ENCODE assay signal across 11 cellular contexts in genomic region chr17:34163681-34164080, GRCh38.
DNase-seq lines count a peak whose midpoint lies in the region; ATAC-seq and TF ChIP-seq lines count a peak whose summit lies in the region.
"Had no signal": no experiment of that assay in that cellular context is flagged by ENCODE, and none has a peak within 500 bp of the region (broad histone marks: within the 10 kb centered on the region; RNA-seq: fewer than 3 reads in every experiment).

No MANE protein-coding gene starts in this region.

- DNase-seq in NCI-H82 (lab: John Stamatoyannopoulos, UW) (peak; percentile 72), NCI-H82 treated with DMSO at 0.1 percent for 48 hours (lab: John Stamatoyannopoulos, UW; ENCODE audit: unreplicated experiment) (no peak), Panc1 (ENCODE audit: low read depth, low spot score) (no peak), foreskin keratinocyte (no peak), thoracic aorta (ENCODE audit: low spot score) (no peak), GM10248 (ENCODE audit: extremely low spot score) (no peak), retina (no peak), thyroid gland (no peak)
- DNase-seq: CD8-positive, alpha-beta T cell; NK-92 treated with Interleukin-12 subunit alpha and Interleukin-12 subunit beta, amount 100 ng/mL, for 24 hours; stimulated activated CD4-positive, alpha-beta T cell treated with anti-CD3 and anti-CD28 coated beads, Interleukin-2, amount 100 ng/mL, for 48 hours had no signal

- H3K9me3 ChIP-seq in Panc1 (ENCODE audit: control insufficient read depth, insufficient read depth, low read depth, low read length): no peaks in the 10 kb centered on the region
- no peaks in the 10 kb centered on the region for H3K9me3 ChIP-seq in thoracic aorta
- no peaks in the 10 kb centered on the region for H3K9me3 ChIP-seq in thyroid gland

- ATAC-seq in Panc1 (peak; percentile 95), foreskin keratinocyte (no peak), thoracic aorta (ENCODE audit: insufficient number of reproducible peaks, low FRiP score, low read depth) (no peak)
- ATAC-seq: CD8-positive, alpha-beta T cell had no signal

- H3K4me3 ChIP-seq in Panc1 (ENCODE audit: low read depth in 2 of 2, low read length in 2 of 2): no peak overlapping the region
- H3K4me3 ChIP-seq in thoracic aorta: no peak overlapping the region
- H3K4me3 ChIP-seq in thyroid gland (replicated peaks in 1 of 3): no peak overlapping the region

- intact Hi-C loops in Panc1 (cut with micrococcal nuclease; ENCODE audit: unreplicated experiment): loop anchor here (5.0 kb wide), 1 partner anchor 386 kb away; no protein-coding TSS in a partner anchor
- intact Hi-C loops in thyroid gland (cut with DNase I): no loop called here

- CTCF ChIA-PET in Panc1 (lab: Charles Lee) (interaction anchor here (1.0 kb wide), 1 partner anchor 386 kb away, joined by 4 read pairs; no protein-coding TSS in a partner anchor), GM10248 (lab: Yijun Ruan, JAX) (interaction anchor here (0.7 kb wide), 1 partner anchor 198 kb away, joined by 3 read pairs; no protein-coding TSS in a partner anchor)

- H3K27me3 ChIP-seq in Panc1 (ENCODE audit: control insufficient read depth, insufficient read depth, low read length) (peaks cover 13% of the 10 kb centered on the region), foreskin keratinocyte (peaks cover 24% of the 10 kb centered on the region), thoracic aorta (replicated peaks; ENCODE audit: insufficient read depth) (no peaks in the 10 kb centered on the region), thyroid gland (no peaks in the 10 kb centered on the region)

- no TSS peak for BruUV-seq in Panc1 (replicated peaks; lab: Mats Ljungman, UMichigan)

- TF ChIP-seq POLR2A in thyroid gland (IDR thresholded peaks at IDR 0.05): no peak

- POLR2A ChIA-PET in Panc1 (lab: Charles Lee) (interaction anchor here (0.6 kb wide), 1 partner anchor 59 kb away, joined by 3 read pairs; no protein-coding TSS in a partner anchor), GM10248 (lab: Yijun Ruan, JAX) (no interaction called here)

- TF ChIP-seq CTCF in Panc1 (IDR thresholded peaks at IDR 0.05): peak; percentile 70
- TF ChIP-seq CTCF in foreskin keratinocyte (conservative IDR thresholded peaks at IDR 0.05): peak; percentile 29
- TF ChIP-seq CTCF in thoracic aorta (IDR thresholded peaks at IDR 0.05): peak; percentile 16
- TF ChIP-seq CTCF in GM10248 (IDR thresholded peaks at IDR 0.05; ENCODE audit: control extremely low read depth, extremely low read depth, low read depth, missing control alignments): no peak
- peak in 1 of 6 experiments; percentile 32 for TF ChIP-seq CTCF in thyroid gland (IDR thresholded peaks at IDR 0.05)

- WGBS in thyroid gland, 2 donors: 37 to 49% methylated on average over 8 of the region's 8 CpGs

- in situ Hi-C loops in Panc1 (cut with HindIII; ENCODE audit: low pct_unique_long_range_greater_than_20kb, low sequenced_read_pairs): no loop called here

- H3K36me3 ChIP-seq in Panc1 (ENCODE audit: control insufficient read depth, insufficient read depth, low read length): no peaks in the 10 kb centered on the region
- no peaks in the 10 kb centered on the region for H3K36me3 ChIP-seq in thoracic aorta
- no peaks in the 10 kb centered on the region for H3K36me3 ChIP-seq in thyroid gland

- H3K27ac ChIP-seq in Panc1 (ENCODE audit: low read length): no peak overlapping the region
- no peak overlapping the region for H3K27ac ChIP-seq in foreskin keratinocyte
- no peak overlapping the region for H3K27ac ChIP-seq in thoracic aorta
- H3K27ac ChIP-seq in thyroid gland: no peak overlapping the region

- no peaks in the 10 kb centered on the region for H3K4me1 ChIP-seq in Panc1 (ENCODE audit: control insufficient read depth, insufficient read depth, low read length)
- no peaks in the 10 kb centered on the region for H3K4me1 ChIP-seq in foreskin keratinocyte
- H3K4me1 ChIP-seq in thoracic aorta (ENCODE audit: control insufficient read depth in 1 of 2, low read depth in 2 of 2): peaks cover 7% of the 10 kb centered on the region in 2 donors
- H3K4me1 ChIP-seq in thyroid gland: peaks cover 0 to 11% of the 10 kb centered on the region in 2 donors
